8 cellular contexts compared by ENCODE assay signal in genomic region chr11:10751581-10751940, GRCh38. TPM values are rescaled to one million over a fixed set of nuclear protein-coding genes. Genes with fewer than 3 reads are reported as not detected.
DNase-seq lines count a peak whose midpoint lies in the region; ATAC-seq, FAIRE-seq and TF ChIP-seq lines count a peak whose summit lies in the region.

No MANE protein-coding gene starts in this region.

- POLR2A ChIA-PET in K562 (lab: Yijun Ruan, JAX) = interaction anchor here (0.6 to 4.6 kb wide), 16 partner anchors 9 to 490 kb away, joined by 3 to 15 read pairs (median 6); partner anchors contain the start of genes EIF4G2 and RNF141

- peaks cover 39% of the 10 kb centered on the region for H3K36me3 ChIP-seq in K562 (ENCODE audit: control insufficient read depth, insufficient read depth, low read length)
- H3K36me3 ChIP-seq in thoracic aorta = peaks cover 4% of the 10 kb centered on the region

- peak overlapping the region; percentile 87 for H3K4me2 ChIP-seq in K562 (ENCODE audit: insufficient read depth, low read length)

- H3K4me1 ChIP-seq in K562 (replicated peaks in 1 of 2; ENCODE audit: control insufficient read depth in 2 of 2, insufficient read depth in 2 of 2, low read length in 2 of 2) = peaks cover 13 to 18% of the 10 kb centered on the region in 2 experiments
- H3K4me1 ChIP-seq in thoracic aorta (ENCODE audit: control insufficient read depth in 1 of 2, low read depth in 2 of 2) = peaks cover 9 to 10% of the 10 kb centered on the region in 2 donors

- TF ChIP-seq RAD21 in K562 (CRISPR knock-in tag; conservative IDR thresholded peaks at IDR 0.05 in 1 of 2, IDR thresholded peaks at IDR 0.05 in 1 of 2) = no peak

- CTCF ChIA-PET in K562 (lab: Yijun Ruan, JAX; ENCODE audit: low intra/inter-chr PET ratio) = no interaction called here

- H3K9ac ChIP-seq in K562 (ENCODE audit: insufficient read depth in 1 of 2, low read depth in 2 of 2, low read length in 2 of 2) = peak overlapping the region; percentile 77 to 94

- BruUV-seq in K562 (replicated peaks; lab: Mats Ljungman, UMichigan) = no TSS peak

- ATAC-seq in HG03521 (IDR thresholded peaks at IDR 0.05; ENCODE audit: unreplicated experiment) = peak; percentile 9
- ATAC-seq in K562 = peak; percentile 32
- peak; percentile 13 for ATAC-seq in thoracic aorta (ENCODE audit: insufficient number of reproducible peaks, low FRiP score, low read depth)

- DNase-seq in NCI-H146 (lab: John Stamatoyannopoulos, UW) = peak; percentile 36
- no peak for DNase-seq in NCI-H146 treated with DMSO at 0.1 percent for 48 hours (lab: John Stamatoyannopoulos, UW; ENCODE audit: unreplicated experiment)
- peak in 1 of 4 experiments; percentile 12 for DNase-seq in K562 (ENCODE audit: extremely low read depth in 1 of 4, low spot score in 3 of 4)
- no peak for DNase-seq in thoracic aorta (ENCODE audit: low spot score)
- DNase-seq in activated gamma-delta T cell treated with Interleukin-2 at 50 U/mL for 16 hours = no peak
- DNase-seq in SK-N-DZ (ENCODE audit: low spot score) = no peak

- in situ Hi-C loops in K562 (cut with MboI) = no loop called here

- H3K27ac ChIP-seq in K562 (ENCODE audit: extremely low read depth, low read depth, low read length) = peak overlapping the region; percentile 89
- peak overlapping the region; percentile 98 for H3K27ac ChIP-seq in layer of hippocampus (ENCODE audit: low read depth, low read length)
- H3K27ac ChIP-seq in thoracic aorta = peak overlapping the region; percentile 90 to 92

- H3K4me3 ChIP-seq in K562 = peak overlapping the region; percentile 63
- H3K4me3 ChIP-seq in thoracic aorta = peak overlapping the region; percentile 89

- FAIRE-seq in K562 (lab: Jason Lieb, UNC) = no peak

- WGBS in K562 (ENCODE audit: insufficient coverage, low coverage, missing lambda C conversion rate) = 0% methylated on average over 14 of the region's 14 CpGs

- TF ChIP-seq CTCF in K562 (IDR thresholded peaks at IDR 0.05 in 2 of 3, conservative IDR thresholded peaks at IDR 0.05 in 1 of 3; ENCODE audit: insufficient read depth in 2 of 3, low read depth in 1 of 3, low read length in 3 of 3) (no peak), thoracic aorta (IDR thresholded peaks at IDR 0.05) (no peak)

- peak overlapping the region; percentile 84 for H2AFZ ChIP-seq in K562 (ENCODE audit: low read depth, low read length)

- TF ChIP-seq EP300 in K562 (IDR thresholded peaks at IDR 0.05; ENCODE audit: low read length) = no peak

- no peaks in the 10 kb centered on the region for H4K20me1 ChIP-seq in K562 (replicated peaks; ENCODE audit: control insufficient read depth, insufficient read depth, low read length)

- intact Hi-C loops in K562 (cut with micrococcal nuclease) = no loop called here

- H3K9me1 ChIP-seq in K562 (ENCODE audit: control insufficient read depth, insufficient read depth, low read length) = no peaks in the 10 kb centered on the region

- no peaks in the 10 kb centered on the region for H3K9me3 ChIP-seq in K562 (replicated peaks; ENCODE audit: control insufficient read depth, insufficient read depth, low read depth, low read length)
- H3K9me3 ChIP-seq in thoracic aorta = no peaks in the 10 kb centered on the region

- no peak for TF ChIP-seq POLR2A in K562 (conservative IDR thresholded peaks at IDR 0.05)

- H3K79me2 ChIP-seq in K562 (ENCODE audit: control insufficient read depth, insufficient read depth, low read length) = peaks cover 28% of the 10 kb centered on the region

- H3K27me3 ChIP-seq in K562 (ENCODE audit: control insufficient read depth in 2 of 2, insufficient read depth in 2 of 2, low read length in 2 of 2) (no peaks in the 10 kb centered on the region), layer of hippocampus (ENCODE audit: control insufficient read depth, insufficient read depth, low read length) (no peaks in the 10 kb centered on the region), thoracic aorta (replicated peaks; ENCODE audit: insufficient read depth) (no peaks in the 10 kb centered on the region)

TF ChIP-seq in K562, 482 proteins besides CTCF, POLR2A, EP300 and RAD21 (continues in another document):
- TF ChIP-seq CBFA2T3 (IDR thresholded peaks at IDR 0.05) = 0 out of 2 replicates have a peak, but pooled peaks have one; percentile 3
- TF ChIP-seq CHCHD3 (CRISPR knock-in tag; IDR thresholded peaks at IDR 0.05) = no peak
- 0 out of 2 replicates have a peak, but pooled peaks have one; percentile 10 for TF ChIP-seq SMARCC2 (IDR thresholded peaks at IDR 0.05; ENCODE audit: low read depth)
- TF ChIP-seq ZBTB7A (IDR thresholded peaks at IDR 0.05; ENCODE audit: borderline replicate concordance, control insufficient read depth, low read depth, low read length) = no peak
- TF ChIP-seq SIX5 (IDR thresholded peaks at IDR 0.05; ENCODE audit: borderline replicate concordance in 1 of 2, insufficient read depth in 1 of 2, low read depth in 1 of 2, low read length in 2 of 2) = no peak

RNA-seq across cellular contexts. Expression of gene CTR9, which starts 0.5 kb away (rescaled TPM):
- total RNA-seq in K562 (2011; cell fraction: chromatin; rRNA removed; ENCODE audit: low replicate concordance) = 35.7 and 76.5 TPM in 2 replicates
- total RNA-seq in K562 (2011; cell fraction: nucleolus; rRNA removed) = 13.2 and 17.0 TPM in 2 replicates
- 24.9 and 31.0 TPM in 2 replicates for total RNA-seq in K562 (2011; cell fraction: nucleoplasm; rRNA removed)
- total RNA-seq in K562 (2014; rRNA removed) = 52.4 and 56.1 TPM in 2 replicates
- 51.9 and 61.2 TPM in 2 replicates for total RNA-seq in K562 (2014; rRNA removed; fragmentation: Illumina TruSeq; extraction: Trizol)
- 34.7 and 42.2 TPM in 2 replicates for total RNA-seq in K562 (2015; rRNA removed; fragmentation: Illumina TruSeq; extraction: Trizol)
- total RNA-seq in K562 (2021) = 52.7 and 57.9 TPM in 2 replicates
- 17.6 and 27.3 TPM in 2 replicates for polyA plus RNA-seq in K562 (2011; rRNA removed)
- 8.8 and 10.4 TPM in 2 replicates for polyA plus RNA-seq in K562 (2011; cell fraction: cytosol; rRNA removed)
- 9.5 and 11.5 TPM in 2 replicates for polyA plus RNA-seq in K562 (2011; cell fraction: nucleus; rRNA removed)
- polyA plus RNA-seq in K562 (2012) = 33.8 and 38.2 TPM in 2 replicates
- 74.3 and 79.3 TPM in 2 replicates for polyA plus RNA-seq in K562 (2014; fragmentation: Illumina TruSeq; extraction: Trizol)
- polyA plus RNA-seq in K562 (2014; fragmentation: Nextera tagmentation; extraction: Ambion mirVana) = 10 to 100 TPM; 25.4 to 38.3 TPM
- 47.3 and 49.7 TPM in 2 replicates for polyA plus RNA-seq in K562 (2014; rRNA removed)
- 38.7 and 48.2 TPM in 2 replicates for polyA minus RNA-seq in K562 (2011; rRNA and poly(A)+ RNA removed)
- polyA minus RNA-seq in K562 (2011; cell fraction: cytosol; rRNA and poly(A)+ RNA removed) = 20.4 and 24.3 TPM in 2 replicates
- 10.6 and 23.2 TPM in 2 replicates for polyA minus RNA-seq in K562 (2011; cell fraction: nucleus; rRNA and poly(A)+ RNA removed)
- total RNA-seq in thoracic aorta = 10 to 100 TPM; 15.0 to 20.1 TPM
- polyA plus RNA-seq in SK-N-DZ (2014; cell fraction: cytosol; rRNA removed) = 13.2 and 16.4 TPM in 2 replicates
- polyA plus RNA-seq in SK-N-DZ (2014; cell fraction: nucleus; rRNA removed) = 9.6 and 19.8 TPM in 2 replicates

RNA-seq across cellular contexts. Expression of gene EIF4G2, which starts 57.2 kb away (rescaled TPM):
- total RNA-seq in K562 (2011; cell fraction: chromatin; rRNA removed; ENCODE audit: low replicate concordance) = 653 and 1,130 TPM in 2 replicates
- total RNA-seq in K562 (2011; cell fraction: nucleolus; rRNA removed) = 356 and 378 TPM in 2 replicates
- total RNA-seq in K562 (2011; cell fraction: nucleoplasm; rRNA removed) = 459 and 505 TPM in 2 replicates
- total RNA-seq in K562 (2014; rRNA removed) (428 and 733 TPM in 2 replicates), K562 (2014; rRNA removed; fragmentation: Illumina TruSeq; extraction: Trizol) (481 and 499 TPM in 2 replicates), K562 (2015; rRNA removed; fragmentation: Illumina TruSeq; extraction: Trizol) (719 and 734 TPM in 2 replicates), K562 (2021) (790 and 801 TPM in 2 replicates), thoracic aorta (100 to 1,000 TPM; 361 to 564 TPM)
- polyA plus RNA-seq in K562 (2011; rRNA removed) (449 and 646 TPM in 2 replicates), K562 (2014; fragmentation: Illumina TruSeq; extraction: Trizol) (663 and 762 TPM in 2 replicates), K562 (2014; fragmentation: Nextera tagmentation; extraction: Ambion mirVana) (100 to 1,000 TPM; 206 to 683 TPM), K562 (2014; rRNA removed) (351 and 385 TPM in 2 replicates)
- 153 and 186 TPM in 2 replicates for polyA plus RNA-seq in K562 (2011; cell fraction: cytosol; rRNA removed)
- polyA plus RNA-seq in K562 (2011; cell fraction: nucleus; rRNA removed) = 421 and 579 TPM in 2 replicates
- 338 and 520 TPM in 2 replicates for polyA plus RNA-seq in K562 (2012)
- polyA minus RNA-seq in K562 (2011; rRNA and poly(A)+ RNA removed) = 865 and 1,047 TPM in 2 replicates
- polyA minus RNA-seq in K562 (2011; cell fraction: cytosol; rRNA and poly(A)+ RNA removed) = 467 and 888 TPM in 2 replicates
- 266 and 377 TPM in 2 replicates for polyA minus RNA-seq in K562 (2011; cell fraction: nucleus; rRNA and poly(A)+ RNA removed)
- polyA plus RNA-seq in SK-N-DZ (2014; cell fraction: cytosol; rRNA removed) = 600 and 624 TPM in 2 replicates
- polyA plus RNA-seq in SK-N-DZ (2014; cell fraction: nucleus; rRNA removed) = 541 and 569 TPM in 2 replicates

RNA-seq across cellular contexts. Expression of gene IRAG1, which starts 58.0 kb away (rescaled TPM):
- total RNA-seq in K562 (2011; cell fraction: chromatin; rRNA removed; ENCODE audit: low replicate concordance) = 0.07 and 0.23 TPM in 2 replicates
- 0.17 and 0.26 TPM in 2 replicates for total RNA-seq in K562 (2011; cell fraction: nucleolus; rRNA removed)
- 0.15 TPM in 2 replicates for total RNA-seq in K562 (2011; cell fraction: nucleoplasm; rRNA removed)
- total RNA-seq in K562 (2014; rRNA removed) = 0.04 TPM in 1 of 2 replicates, not detected in the other
- total RNA-seq in K562 (2014; rRNA removed; fragmentation: Illumina TruSeq; extraction: Trizol) = 0.07 and 0.22 TPM in 2 replicates
- total RNA-seq in K562 (2015; rRNA removed; fragmentation: Illumina TruSeq; extraction: Trizol) = 0.08 and 0.11 TPM in 2 replicates
- total RNA-seq in K562 (2021) = 0.22 and 0.27 TPM in 2 replicates
- 0.11 and 0.14 TPM in 2 replicates for polyA plus RNA-seq in K562 (2011; rRNA removed)
- polyA plus RNA-seq in K562 (2011; cell fraction: cytosol; rRNA removed) = 0.10 and 0.16 TPM in 2 replicates
- 0.10 TPM in 2 replicates for polyA plus RNA-seq in K562 (2011; cell fraction: nucleus; rRNA removed)
- 0.08 and 0.15 TPM in 2 replicates for polyA plus RNA-seq in K562 (2012)
- polyA plus RNA-seq in K562 (2014; fragmentation: Illumina TruSeq; extraction: Trizol) = 0.07 and 0.10 TPM in 2 replicates
- polyA plus RNA-seq in K562 (2014; fragmentation: Nextera tagmentation; extraction: Ambion mirVana) = under 1 TPM; 0.01 TPM
- 0.01 TPM in 1 of 2 replicates, not detected in the other for polyA plus RNA-seq in K562 (2014; rRNA removed)
- polyA minus RNA-seq in K562 (2011; rRNA and poly(A)+ RNA removed) = 0.07 and 0.45 TPM in 2 replicates
- polyA minus RNA-seq in K562 (2011; cell fraction: cytosol; rRNA and poly(A)+ RNA removed) = not detected in 2 replicates
- polyA minus RNA-seq in K562 (2011; cell fraction: nucleus; rRNA and poly(A)+ RNA removed) = under 0.01 and 0.11 TPM in 2 replicates
- total RNA-seq in thoracic aorta = 100 to 1,000 TPM; 281 to 393 TPM
- polyA plus RNA-seq in SK-N-DZ (2014; cell fraction: cytosol; rRNA removed) = 2.8 and 3.1 TPM in 2 replicates
- 8.2 and 9.2 TPM in 2 replicates for polyA plus RNA-seq in SK-N-DZ (2014; cell fraction: nucleus; rRNA removed)

Comparison
In these comparisons a context has a peak if more than half of its experiments do, and no peak if none do; other contexts are left out.
1. RNA of gene IRAG1, which starts 58.0 kb away (total RNA-seq): 281 to 393 TPM in thoracic aorta; 0.04 to 0.27 TPM in K562; every median in the first group is over 100 times any median in the second.
2. Peak in every context shown above with its lines, with median percentiles within 50 percentile points of each other: ATAC-seq and H3K27ac ChIP-seq.